In genomic region chr5:155878991-155879575, GRCh38 we compare ENCODE assay signal across 1 cellular context.
TF ChIP-seq lines count a peak whose summit lies in the region.

No MANE protein-coding gene starts in this region.

TF ChIP-seq in SK-N-SH, 30 proteins besides CTCF, POLR2A, EP300 and RAD21 (continued from another document):
- TF ChIP-seq USF2 (IDR thresholded peaks at IDR 0.05; ENCODE audit: borderline replicate concordance, low read depth, low read length) (no peak), RFX5 (IDR thresholded peaks at IDR 0.05; ENCODE audit: low read length) (no peak), FOXJ3 (CRISPR knock-in tag; IDR thresholded peaks at IDR 0.05) (no peak), FOSL2 (IDR thresholded peaks at IDR 0.05; ENCODE audit: borderline replicate concordance, low read depth) (no peak), USF1 (IDR thresholded peaks at IDR 0.05; ENCODE audit: borderline replicate concordance, low read depth) (no peak), MEF2A (IDR thresholded peaks at IDR 0.05; ENCODE audit: borderline replicate concordance, low read depth) (no peak), EZH2phosphoT487 (IDR thresholded peaks at IDR 0.05; ENCODE audit: borderline replicate concordance, low read depth) (no peak), RCOR1 (IDR thresholded peaks at IDR 0.05; ENCODE audit: low read length) (no peak), YY1 (IDR thresholded peaks at IDR 0.05; ENCODE audit: low read depth) (no peak), JUND (IDR thresholded peaks at IDR 0.05) (no peak), CHD2 (IDR thresholded peaks at IDR 0.05; ENCODE audit: low read length, partially characterized antibody) (no peak), FOXM1 (IDR thresholded peaks at IDR 0.05; ENCODE audit: low read depth) (no peak), POLR2AphosphoS5 (IDR thresholded peaks at IDR 0.05; ENCODE audit: low read depth, low read length) (no peak), MAX (IDR thresholded peaks at IDR 0.05; ENCODE audit: low read depth) (no peak)
